ENCODE assay signal across 9 cellular contexts in genomic region chr2:166106431-166107015, GRCh38. TPM values are rescaled to one million over a fixed set of nuclear protein-coding genes. Genes with fewer than 3 reads are reported as not detected.
A peak's percentile ranks its signal among the peaks of the same experiment; 100 is the strongest.
DNase-seq lines count a peak whose midpoint lies in the region; ATAC-seq, FAIRE-seq and TF ChIP-seq lines count a peak whose summit lies in the region.
"Had no signal": no experiment of that assay in that cellular context is flagged by ENCODE, and none has a peak within 500 bp of the region (broad histone marks: within the 10 kb centered on the region; RNA-seq: fewer than 3 reads in every experiment).

No MANE protein-coding gene starts in this region.

- H3K9me2 ChIP-seq in PC-9 (ENCODE audit: insufficient read depth), result no peaks in the 10 kb centered on the region

- CTCF ChIA-PET in K562 (lab: Yijun Ruan, JAX; ENCODE audit: low intra/inter-chr PET ratio), result interaction anchor here (1.1 to 3.6 kb wide), 2 partner anchors 49 to 153 kb away, joined by 3 to 19 read pairs; partner anchors contain the start of gene TTC21B
- CTCF ChIA-PET in PC-9 (lab: Charles Lee), result no interaction called here

- H3K9me3 ChIP-seq in K562 (replicated peaks; ENCODE audit: control insufficient read depth, insufficient read depth, low read depth, low read length), result no peaks in the 10 kb centered on the region
- no peaks in the 10 kb centered on the region for H3K9me3 ChIP-seq in PC-9 (ENCODE audit: insufficient read depth, low read depth)

- TF ChIP-seq CTCF in K562 (IDR thresholded peaks at IDR 0.05 in 2 of 3, conservative IDR thresholded peaks at IDR 0.05 in 1 of 3; ENCODE audit: insufficient read depth in 2 of 3, low read depth in 1 of 3, low read length in 3 of 3) (peak; percentile 62 to 68 (median 64)), PC-9 (conservative IDR thresholded peaks at IDR 0.05) (no peak)

- DNase-seq in MV-4-11 (lab: John Stamatoyannopoulos, UW) (peak; percentile 3), K562 (ENCODE audit: extremely low read depth in 1 of 4, low spot score in 3 of 4) (peak in 2 of 4 experiments; percentile 31 to 67), renal cortical epithelial cell (ENCODE audit: low read depth) (peak; percentile 20), HT-29 (ENCODE audit: low spot score) (no peak), PC-9 (no peak), GM12891 (ENCODE audit: insufficient read length, low spot score) (no peak)
- DNase-seq: T1000 had no signal

- in situ Hi-C loops in K562 (cut with MboI), result no loop called here

- peak; percentile 31 to 65 for TF ChIP-seq RAD21 in K562 (CRISPR knock-in tag; conservative IDR thresholded peaks at IDR 0.05 in 1 of 2, IDR thresholded peaks at IDR 0.05 in 1 of 2)

- no peaks in the 10 kb centered on the region for H3F3A ChIP-seq in PC-9 (ENCODE audit: insufficient read depth, low read depth)

- WGBS in K562 (ENCODE audit: insufficient coverage, low coverage, missing lambda C conversion rate), result 10% methylated on average over 7 of the region's 7 CpGs

- ATAC-seq in GM19372 (IDR thresholded peaks at IDR 0.05; ENCODE audit: low read depth, unreplicated experiment), result peak; percentile 47
- ATAC-seq in K562, result peak; percentile 94

- H2AFZ ChIP-seq in K562 (ENCODE audit: low read depth, low read length), result peak overlapping the region; percentile 86
- no peak overlapping the region for H2AFZ ChIP-seq in PC-9

- TF ChIP-seq POLR2A in K562 (conservative IDR thresholded peaks at IDR 0.05) (no peak), GM12891 (IDR thresholded peaks at IDR 0.05; ENCODE audit: low read depth, low read length) (no peak)

- POLR2A ChIA-PET in K562 (lab: Yijun Ruan, JAX), result interaction anchor here (0.5 kb wide), 1 partner anchor 415 kb away, joined by 3 read pairs; no protein-coding TSS in a partner anchor
- POLR2A ChIA-PET in PC-9 (lab: Charles Lee; ENCODE audit: unreplicated experiment), result interaction anchor here (0.5 kb wide), 1 partner anchor 339 kb away, joined by 8 read pairs; no protein-coding TSS in a partner anchor

- H3K4me3 ChIP-seq in K562 (no peak overlapping the region), PC-9 (no peak overlapping the region)

- no peaks in the 10 kb centered on the region for H3K36me3 ChIP-seq in K562 (ENCODE audit: control insufficient read depth, insufficient read depth, low read length)
- no peaks in the 10 kb centered on the region for H3K36me3 ChIP-seq in PC-9 (ENCODE audit: low read depth)

- H3K9me1 ChIP-seq in K562 (ENCODE audit: control insufficient read depth, insufficient read depth, low read length), result no peaks in the 10 kb centered on the region

- no peak for TF ChIP-seq EP300 in K562 (IDR thresholded peaks at IDR 0.05; ENCODE audit: low read length)

- H3K27ac ChIP-seq in K562 (ENCODE audit: extremely low read depth, low read depth, low read length) (no peak overlapping the region), PC-9 (no peak overlapping the region)

- no peak for FAIRE-seq in K562 (lab: Jason Lieb, UNC)
- FAIRE-seq in GM12891 (lab: Jason Lieb, UNC), result no peak
- FAIRE-seq: H54 had no signal

- H3K27me3 ChIP-seq in K562 (ENCODE audit: control insufficient read depth in 2 of 2, insufficient read depth in 2 of 2, low read length in 2 of 2) (no peaks in the 10 kb centered on the region), PC-9 (ENCODE audit: insufficient read depth, low read depth) (no peaks in the 10 kb centered on the region)

- no TSS peak for BruUV-seq in K562 (replicated peaks; lab: Mats Ljungman, UMichigan)
- BruUV-seq in PC-9 (replicated peaks; lab: Mats Ljungman, UMichigan), result no TSS peak

- H3K9ac ChIP-seq in K562 (ENCODE audit: insufficient read depth in 1 of 2, low read depth in 2 of 2, low read length in 2 of 2), result no peak overlapping the region

- no peaks in the 10 kb centered on the region for H4K20me1 ChIP-seq in K562 (replicated peaks; ENCODE audit: control insufficient read depth, insufficient read depth, low read length)
- no peaks in the 10 kb centered on the region for H4K20me1 ChIP-seq in PC-9 (ENCODE audit: insufficient read depth)

- H3K79me2 ChIP-seq in K562 (ENCODE audit: control insufficient read depth, insufficient read depth, low read length) (no peaks in the 10 kb centered on the region), PC-9 (ENCODE audit: low read depth) (no peaks in the 10 kb centered on the region)

- no peak overlapping the region; the same call in 1 of the 2 replicates for H3K4me2 ChIP-seq in K562 (ENCODE audit: insufficient read depth, low read length)
- no peak overlapping the region for H3K4me2 ChIP-seq in PC-9

- H3K4me1 ChIP-seq in K562 (replicated peaks in 1 of 2; ENCODE audit: control insufficient read depth in 2 of 2, insufficient read depth in 2 of 2, low read length in 2 of 2) (no peaks in the 10 kb centered on the region), PC-9 (replicated peaks; ENCODE audit: insufficient read depth) (no peaks in the 10 kb centered on the region)

- intact Hi-C loops in K562 (cut with micrococcal nuclease) (loop anchor here (1.0 to 5.0 kb wide), 3 partner anchors 49 to 704 kb away; partner anchors contain the start of gene TTC21B), PC-9 (cut with micrococcal nuclease; ENCODE audit: unreplicated experiment) (no loop called here)

TF ChIP-seq in K562, 482 proteins besides CTCF, POLR2A, EP300 and RAD21 (continues in another document):
- peak; percentile 15; the same call in 1 of the 2 replicates for TF ChIP-seq ETV1 (tag; conservative IDR thresholded peaks at IDR 0.05; ENCODE audit: low read depth)
- TF ChIP-seq GABPA (tag; conservative IDR thresholded peaks at IDR 0.05; ENCODE audit: low read depth), result no peak
- TF ChIP-seq ZNF239 (CRISPR knock-in tag; IDR thresholded peaks at IDR 0.05), result no peak
- TF ChIP-seq HMBOX1 (IDR thresholded peaks at IDR 0.05), result no peak
- TF ChIP-seq FOSL1 (tag; conservative IDR thresholded peaks at IDR 0.05), result no peak

TF ChIP-seq in GM12891, 5 proteins besides CTCF, POLR2A, EP300 and RAD21:
- no peak for TF ChIP-seq POLR2AphosphoS5 (IDR thresholded peaks at IDR 0.05; ENCODE audit: low read depth, low read length)
- TF ChIP-seq TAF1 (IDR thresholded peaks at IDR 0.05; ENCODE audit: low read depth, low read length), result no peak
- no peak for TF ChIP-seq SPI1 (IDR thresholded peaks at IDR 0.05; ENCODE audit: low read depth, low read length)
- no peak for TF ChIP-seq POU2F2 (IDR thresholded peaks at IDR 0.05; ENCODE audit: low read depth, low read length)
- TF ChIP-seq PAX5 (IDR thresholded peaks at IDR 0.05; ENCODE audit: insufficient read depth, low read length, severe bottlenecking), result no peak

RNA-seq across cellular contexts. Expression of gene SCN1A, which starts 21.3 kb away (rescaled TPM):
- not detected in 2 replicates for total RNA-seq in K562 (2011; cell fraction: chromatin; rRNA removed; ENCODE audit: low replicate concordance)
- not detected in 2 replicates for total RNA-seq in K562 (2011; cell fraction: nucleolus; rRNA removed)
- total RNA-seq in K562 (2011; cell fraction: nucleoplasm; rRNA removed), result not detected in 2 replicates
- total RNA-seq in K562 (2014; rRNA removed) (not detected in 2 replicates), K562 (2014; rRNA removed; fragmentation: Illumina TruSeq; extraction: Trizol) (not detected in 2 replicates), K562 (2015; rRNA removed; fragmentation: Illumina TruSeq; extraction: Trizol) (not detected in 2 replicates), K562 (2021) (not detected in 2 replicates), renal cortical epithelial cell (not detected in 2 replicates), PC-9 (2021) (not detected in 2 replicates)
- polyA plus RNA-seq in K562 (2011; rRNA removed) (not detected in 2 replicates), K562 (2014; fragmentation: Illumina TruSeq; extraction: Trizol) (not detected in 2 replicates), K562 (2014; fragmentation: Nextera tagmentation; extraction: Ambion mirVana) (not detected), K562 (2014; rRNA removed) (not detected in 2 replicates)
- polyA plus RNA-seq in K562 (2011; cell fraction: cytosol; rRNA removed), result not detected in 2 replicates
- not detected in 2 replicates for polyA plus RNA-seq in K562 (2011; cell fraction: nucleus; rRNA removed)
- 0.04 TPM in 1 of 2 replicates, not detected in the other for polyA plus RNA-seq in K562 (2012)
- polyA minus RNA-seq in K562 (2011; rRNA and poly(A)+ RNA removed), result not detected in 2 replicates
- polyA minus RNA-seq in K562 (2011; cell fraction: cytosol; rRNA and poly(A)+ RNA removed), result not detected in 2 replicates
- not detected in 2 replicates for polyA minus RNA-seq in K562 (2011; cell fraction: nucleus; rRNA and poly(A)+ RNA removed)
- total RNA-seq in HT-29 (2014; rRNA removed; shearing (Covaris generic)), result not detected in 2 replicates
- polyA plus RNA-seq in GM12891 (2012; ENCODE audit: low read depth, missing spikeins), result 0.09 TPM

Comparison
In these comparisons a context has a peak if more than half of its experiments do, and no peak if none do; other contexts are left out.
1. DNase-seq: peak in MV-4-11 (single experiment) and renal cortical epithelial cell (single experiment); none in HT-29 (single experiment), PC-9 (0 of 2) and GM12891 (single experiment).